Comparison of ENCODE assay signal across 8 cellular contexts in the genomic region with DNA sequence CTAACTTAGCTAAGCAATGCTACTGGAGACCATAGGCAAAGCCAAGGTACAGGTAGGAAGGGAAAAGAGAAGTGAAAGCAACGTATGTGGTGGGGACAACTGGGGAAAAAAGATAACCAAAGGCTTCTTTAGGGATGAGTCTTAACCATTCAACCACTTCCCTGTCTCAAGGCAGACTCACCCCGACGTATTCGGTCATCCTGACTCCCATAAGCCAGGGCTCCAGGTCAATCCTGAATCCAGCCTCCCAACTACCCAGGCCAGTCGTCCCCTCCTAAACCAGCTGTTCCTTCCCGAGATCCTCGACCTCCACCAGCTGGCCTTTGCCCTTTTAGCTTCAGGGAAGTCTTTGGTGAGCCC. TPM values are rescaled to one million over a fixed set of nuclear protein-coding genes. Genes with fewer than 3 reads are reported as not detected.
A peak's percentile ranks its signal among the peaks of the same experiment; 100 is the strongest.
DNase-seq lines count a peak whose midpoint lies in the region; ATAC-seq, FAIRE-seq and TF ChIP-seq lines count a peak whose summit lies in the region.

No MANE protein-coding gene starts in this region.

- peak overlapping the region; percentile 41 for H3K4ac ChIP-seq in H1 (replicated peaks; ENCODE audit: insufficient read length, low read depth, low read length)

- POLR2A ChIA-PET in H1 (lab: Charles Lee; ENCODE audit: partially characterized antibody) = interaction anchor here (1.0 to 11.4 kb wide), 18 partner anchors 10 to 111 kb away, joined by 3 to 138 read pairs (median 6); a partner anchor contains a TSS
- POLR2A ChIA-PET in naive thymus-derived CD8-positive, alpha-beta T cell (lab: Charles Lee) = interaction anchor here (0.5 to 4.8 kb wide), 20 partner anchors 9 to 548 kb away, joined by 3 to 64 read pairs (median 6); a partner anchor contains a TSS

- peak overlapping the region; percentile 66 for H3K18ac ChIP-seq in H1 (ENCODE audit: extremely low read depth, low read length)

- H3K14ac ChIP-seq in H1 (ENCODE audit: insufficient read length) = no peak overlapping the region

- H3K79me2 ChIP-seq in OCI-LY3 (ENCODE audit: low read length) (peaks cover 25% of the 10 kb centered on the region), H1 (ENCODE audit: control insufficient read depth in 1 of 2, insufficient read depth in 2 of 2, low read length in 2 of 2) (peaks cover 0 to 12% of the 10 kb centered on the region in 2 experiments; a peak in 1 of 4 replicates)

- peak overlapping the region; percentile 94 for H3K27ac Mint-ChIP-seq in HFFc6
- H3K27ac Mint-ChIP-seq in naive thymus-derived CD8-positive, alpha-beta T cell = peak overlapping the region; percentile 93 to 100 (median 99)

- no peak overlapping the region for H2BK120ac ChIP-seq in H1 (replicated peaks; ENCODE audit: low read depth, low read length)

- no peaks in the 10 kb centered on the region for H3K9me3 ChIP-seq in OCI-LY3 (ENCODE audit: insufficient read depth, low read length)
- no peaks in the 10 kb centered on the region for H3K9me3 ChIP-seq in H1 (ENCODE audit: insufficient read depth in 2 of 2, low read depth in 1 of 2, low read length in 1 of 2)

- H3K4me3 ChIP-seq in OCI-LY3 (ENCODE audit: low read length) (peak overlapping the region; percentile 93), H1 (ENCODE audit: extremely low read depth in 1 of 4, insufficient read depth in 2 of 4, low read depth in 3 of 4, low read length in 4 of 4) (peak overlapping the region; percentile 42 to 97 (median 93))

- no peak for TF ChIP-seq POLR2A in H1 (IDR thresholded peaks at IDR 0.05; ENCODE audit: control extremely low read depth in 1 of 2, low read depth in 2 of 2, low read length in 2 of 2)

- peak overlapping the region; percentile 96 for H3K4me3 Mint-ChIP-seq in HFFc6
- peak overlapping the region; percentile 98 to 100 (median 99) for H3K4me3 Mint-ChIP-seq in naive thymus-derived CD8-positive, alpha-beta T cell

- peak overlapping the region; percentile 44; the same call in 1 of the 2 replicates for H2BK12ac ChIP-seq in H1 (ENCODE audit: low read depth, low read length)

- no peaks in the 10 kb centered on the region for H3K79me1 ChIP-seq in H1 (ENCODE audit: low read depth, low read length)

- H2BK20ac ChIP-seq in H1 (ENCODE audit: low read length) = no peak overlapping the region; the same call in 1 of the 2 replicates

- no peaks in the 10 kb centered on the region for H3K27me3 ChIP-seq in OCI-LY3 (ENCODE audit: low read depth, low read length)
- H3K27me3 ChIP-seq in H1 (replicated peaks in 1 of 4; ENCODE audit: control insufficient read depth in 3 of 4, extremely low read depth in 1 of 4, insufficient read depth in 3 of 4, low read length in 3 of 4) = no peaks in the 10 kb centered on the region

- TF ChIP-seq CTCF in HFFc6 (IDR thresholded peaks at IDR 0.05) (no peak), OCI-LY3 (IDR thresholded peaks at IDR 0.05; ENCODE audit: low read depth, low read length) (no peak), H1 (IDR thresholded peaks at IDR 0.05; ENCODE audit: control extremely low read depth in 1 of 3, insufficient read depth in 1 of 3, low read depth in 1 of 3, low read length in 3 of 3) (no peak), GM20000 (IDR thresholded peaks at IDR 0.05; ENCODE audit: extremely low read depth, missing control alignments) (no peak)

- 9% methylated on average over 7 of the region's 7 CpGs; no CpG with 5 or more reads in 1 of the 2 experiments for WGBS in H1 (ENCODE audit: extremely low coverage in 1 of 2, insufficient coverage in 1 of 2, insufficient read length in 1 of 2, insufficient replicate concordance in 2 of 2, low coverage in 1 of 2, low lambda C conversion rate in 2 of 2, missing lambda C conversion rate in 1 of 2), 2 experiments

- ATAC-seq in GM18502 (IDR thresholded peaks at IDR 0.05; ENCODE audit: poor library complexity, unreplicated experiment) = peak; percentile 28
- peak in 1 of 2 donors; percentile 30 for ATAC-seq in naive thymus-derived CD8-positive, alpha-beta T cell
- ATAC-seq in GM18520 (IDR thresholded peaks at IDR 0.05; ENCODE audit: unreplicated experiment) = no peak
- no peak for ATAC-seq in HG03457 (IDR thresholded peaks at IDR 0.05; ENCODE audit: unreplicated experiment)

- H3K4me1 ChIP-seq in OCI-LY3 (ENCODE audit: low read length) (peaks cover 11% of the 10 kb centered on the region), H1 (replicated peaks in 1 of 4; ENCODE audit: control insufficient read depth in 3 of 4, insufficient read depth in 4 of 4, low read length in 3 of 4) (peaks cover 0 to 7% (median 0%) of the 10 kb centered on the region in 4 experiments; a peak in 4 of 7 replicates)

- no peaks in the 10 kb centered on the region for H3K36me3 Mint-ChIP-seq in HFFc6 (ENCODE audit: low read depth)
- peaks cover 0 to 27% (median 0%) of the 10 kb centered on the region in 3 donors for H3K36me3 Mint-ChIP-seq in naive thymus-derived CD8-positive, alpha-beta T cell

- H3K9ac ChIP-seq in OCI-LY3 (ENCODE audit: low read length) (peak overlapping the region; percentile 97), H1 (replicated peaks in 1 of 4; ENCODE audit: extremely low read depth in 1 of 4, low read depth in 3 of 4, low read length in 3 of 4) (peak overlapping the region; percentile 71 to 95 (median 92))

- CTCF ChIA-PET in H1 (lab: Charles Lee; ENCODE audit: partially characterized antibody) = interaction anchor here (0.8 to 10.9 kb wide), 15 partner anchors 12 to 205 kb away, joined by 3 to 127 read pairs (median 6); a partner anchor contains a TSS

- H4K5ac ChIP-seq in H1 (ENCODE audit: insufficient read length, low read depth, low read length) = peak overlapping the region; percentile 78

- no peak for FAIRE-seq in H1 (lab: Jason Lieb, UNC)

- H3K4me1 Mint-ChIP-seq in HFFc6 (ENCODE audit: low read depth) = peaks cover 15% of the 10 kb centered on the region; the same call in 1 of the 2 replicates
- H3K4me1 Mint-ChIP-seq in naive thymus-derived CD8-positive, alpha-beta T cell = peaks cover 5 to 28% (median 24%) of the 10 kb centered on the region in 4 donors

- H4K20me1 ChIP-seq in OCI-LY3 (ENCODE audit: insufficient read depth, low read length) (no peaks in the 10 kb centered on the region), H1 (replicated peaks in 1 of 2; ENCODE audit: control insufficient read depth in 1 of 2, insufficient read depth in 2 of 2, low read length in 2 of 2) (peaks cover 0 to 3% of the 10 kb centered on the region in 2 experiments)

- peaks cover 11% of the 10 kb centered on the region for H3K23me2 ChIP-seq in H1 (ENCODE audit: low read depth, low read length)

- H3K27ac ChIP-seq in OCI-LY3 (ENCODE audit: low read length) = peak overlapping the region; percentile 72
- peak overlapping the region; percentile 96 for H3K27ac ChIP-seq in H1 (ENCODE audit: low read depth, low read length)

- peak overlapping the region; percentile 98 for H2BK5ac ChIP-seq in H1 (ENCODE audit: low read depth, low read length)

- H2BK15ac ChIP-seq in H1 (ENCODE audit: low read length) = no peak overlapping the region

- no peak for TF ChIP-seq RAD21 in H1 (IDR thresholded peaks at IDR 0.05 in 1 of 2, conservative IDR thresholded peaks at IDR 0.05 in 1 of 2; ENCODE audit: low read depth in 2 of 2, low read length in 2 of 2)

- H3K56ac ChIP-seq in H1 (replicated peaks; ENCODE audit: insufficient read length, low read depth, low read length) = peak overlapping the region; percentile 85

- no peak overlapping the region for H3K23ac ChIP-seq in H1 (ENCODE audit: insufficient read length)

- H4K8ac ChIP-seq in H1 (ENCODE audit: extremely low read depth, insufficient read depth, low read length) = peak overlapping the region; percentile 96; the same call in 1 of the 2 replicates

- peak overlapping the region; percentile 27 for H4K91ac ChIP-seq in H1 (replicated peaks; ENCODE audit: insufficient read length, low read length)

- no peak for TF ChIP-seq EP300 in H1 (IDR thresholded peaks at IDR 0.05; ENCODE audit: borderline replicate concordance in 1 of 2, low read depth in 2 of 2, low read length in 2 of 2)

- 0 out of 2 replicates have a peak overlapping the region, but pooled peaks have one; percentile 24 for H2AK5ac ChIP-seq in H1 (ENCODE audit: low read depth, low read length)

- H3K4me2 ChIP-seq in OCI-LY3 (ENCODE audit: low read length) (peak overlapping the region; percentile 91), H1 (ENCODE audit: insufficient read depth in 1 of 2, low read depth in 2 of 2, low read length in 2 of 2) (peak overlapping the region; percentile 70 to 80)

- H3K27me3 Mint-ChIP-seq in HFFc6 (ENCODE audit: insufficient read depth) = no peaks in the 10 kb centered on the region; the same call in 1 of the 2 replicates
- H3K27me3 Mint-ChIP-seq in naive thymus-derived CD8-positive, alpha-beta T cell = no peaks in the 10 kb centered on the region

- H3K9me3 Mint-ChIP-seq in HFFc6 = no peaks in the 10 kb centered on the region
- H3K9me3 Mint-ChIP-seq in naive thymus-derived CD8-positive, alpha-beta T cell = no peaks in the 10 kb centered on the region

- H2AFZ ChIP-seq in OCI-LY3 (ENCODE audit: low read depth, low read length) (peak overlapping the region; percentile 69), H1 (ENCODE audit: low read length) (peak overlapping the region; percentile 83)

- H3K36me3 ChIP-seq in OCI-LY3 (replicated peaks; ENCODE audit: low read depth, low read length) (peaks cover 7% of the 10 kb centered on the region), H1 (ENCODE audit: control insufficient read depth in 2 of 4, insufficient read depth in 4 of 4, low read length in 3 of 4) (peaks cover 2 to 11% (median 5%) of the 10 kb centered on the region in 4 experiments)

- peak; percentile 32 for DNase-seq in HFFc6
- DNase-seq in H1 (ENCODE audit: low read depth in 1 of 2, low spot score in 2 of 2) = no peak
- no peak for DNase-seq in naive thymus-derived CD8-positive, alpha-beta T cell
- DNase-seq in GM20000 (ENCODE audit: low spot score) = no peak

RNA-seq across cellular contexts. Expression of a gene that starts 0.3 kb away (rescaled TPM):
- total RNA-seq in HFFc6 (2021; fragmentation: NEBNext Ultra II Directional; extraction: Animal tissue kit (Norgen Biotek cat#: 25700)) = 10 to 100 TPM; 33.4 to 37.4 (median 36.1) TPM
- total RNA-seq in H1 (2021; fragmentation: NEBNext Ultra II Directional; extraction: Animal tissue kit (Norgen Biotek cat#: 25700)) = 17.8 and 18.9 TPM in 2 replicates
- 19.8 and 24.4 TPM in 2 replicates for polyA plus RNA-seq in H1 (2011; rRNA removed)
- polyA plus RNA-seq in H1 (2011; cell fraction: cytosol; rRNA removed) = 13.4 TPM
- polyA plus RNA-seq in H1 (2011; cell fraction: nucleus; rRNA removed) = 39.9 TPM
- 12.4 to 23.5 TPM (median 21.2 TPM) in 4 replicates for polyA plus RNA-seq in H1 (2012, experiment 1 of 2)
- 14.1 TPM for polyA plus RNA-seq in H1 (2012, experiment 2 of 2)
- 21.3 TPM for polyA plus RNA-seq in H1 (2013, experiment 1 of 2)
- 21.1 TPM for polyA plus RNA-seq in H1 (2013, experiment 2 of 2)
- polyA minus RNA-seq in H1 (2011; rRNA and poly(A)+ RNA removed) = 21.8 and 29.4 TPM in 2 replicates
- polyA minus RNA-seq in H1 (2011; cell fraction: cytosol; rRNA and poly(A)+ RNA removed) = 19.7 TPM
- polyA minus RNA-seq in H1 (2011; cell fraction: nucleus; rRNA and poly(A)+ RNA removed) = 36.9 TPM
- 10 to 100 TPM; 25.8 to 27.8 TPM for total RNA-seq in naive thymus-derived CD8-positive, alpha-beta T cell
- 1 to 10 TPM; 4.4 to 10.0 (median 8.0) TPM for polyA plus RNA-seq in naive thymus-derived CD8-positive, alpha-beta T cell

RNA-seq across cellular contexts. Expression of a gene that starts 9.5 kb away (rescaled TPM):
- total RNA-seq in HFFc6 (2021; fragmentation: NEBNext Ultra II Directional; extraction: Animal tissue kit (Norgen Biotek cat#: 25700)) = 10 to 100 TPM in 2 of 6 experiments, 1 to 10 TPM in 4; 5.4 to 11.2 (median 9.2) TPM
- total RNA-seq in H1 (2021; fragmentation: NEBNext Ultra II Directional; extraction: Animal tissue kit (Norgen Biotek cat#: 25700)) = 19.9 and 21.2 TPM in 2 replicates
- 42.1 and 51.5 TPM in 2 replicates for polyA plus RNA-seq in H1 (2011; rRNA removed)
- 39.9 TPM for polyA plus RNA-seq in H1 (2011; cell fraction: cytosol; rRNA removed)
- 58.5 TPM for polyA plus RNA-seq in H1 (2011; cell fraction: nucleus; rRNA removed)
- 24.9 to 28.6 TPM (median 27.6 TPM) in 4 replicates for polyA plus RNA-seq in H1 (2012, experiment 1 of 2)
- polyA plus RNA-seq in H1 (2012, experiment 2 of 2) = 19.2 TPM
- 11.7 TPM for polyA plus RNA-seq in H1 (2013, experiment 1 of 2)
- polyA plus RNA-seq in H1 (2013, experiment 2 of 2) = 11.6 TPM
- 34.2 and 36.4 TPM in 2 replicates for polyA minus RNA-seq in H1 (2011; rRNA and poly(A)+ RNA removed)
- polyA minus RNA-seq in H1 (2011; cell fraction: cytosol; rRNA and poly(A)+ RNA removed) = 18.3 TPM
- polyA minus RNA-seq in H1 (2011; cell fraction: nucleus; rRNA and poly(A)+ RNA removed) = 18.3 TPM
- total RNA-seq in naive thymus-derived CD8-positive, alpha-beta T cell = 10 to 100 TPM; 13.7 to 20.3 TPM
- 1 to 10 TPM; 3.4 to 7.2 (median 4.5) TPM for polyA plus RNA-seq in naive thymus-derived CD8-positive, alpha-beta T cell

RNA-seq across cellular contexts. Expression of a gene that starts 21.6 kb away (rescaled TPM):
- 10 to 100 TPM; 22.4 to 30.5 (median 25.2) TPM for total RNA-seq in HFFc6 (2021; fragmentation: NEBNext Ultra II Directional; extraction: Animal tissue kit (Norgen Biotek cat#: 25700))
- 43.7 and 45.4 TPM in 2 replicates for total RNA-seq in H1 (2021; fragmentation: NEBNext Ultra II Directional; extraction: Animal tissue kit (Norgen Biotek cat#: 25700))
- polyA plus RNA-seq in H1 (2011; rRNA removed) = 32.5 and 48.3 TPM in 2 replicates
- 26.6 TPM for polyA plus RNA-seq in H1 (2011; cell fraction: cytosol; rRNA removed)
- 91.6 TPM for polyA plus RNA-seq in H1 (2011; cell fraction: nucleus; rRNA removed)
- polyA plus RNA-seq in H1 (2012, experiment 1 of 2) = 33.0 to 36.2 TPM (median 35.4 TPM) in 4 replicates
- 16.8 TPM for polyA plus RNA-seq in H1 (2012, experiment 2 of 2)
- 19.3 TPM for polyA plus RNA-seq in H1 (2013, experiment 1 of 2)
- polyA plus RNA-seq in H1 (2013, experiment 2 of 2) = 17.0 TPM
- polyA minus RNA-seq in H1 (2011; rRNA and poly(A)+ RNA removed) = 76.0 and 80.1 TPM in 2 replicates
- polyA minus RNA-seq in H1 (2011; cell fraction: cytosol; rRNA and poly(A)+ RNA removed) = 22.5 TPM
- 48.9 TPM for polyA minus RNA-seq in H1 (2011; cell fraction: nucleus; rRNA and poly(A)+ RNA removed)
- total RNA-seq in naive thymus-derived CD8-positive, alpha-beta T cell = 100 to 1,000 TPM; 121 to 127 TPM
- polyA plus RNA-seq in naive thymus-derived CD8-positive, alpha-beta T cell = 10 to 100 TPM; 15.2 to 22.1 (median 17.7) TPM

RNA-seq across cellular contexts. Expression of a gene that starts 33.5 kb away (rescaled TPM):
- total RNA-seq in HFFc6 (2021; fragmentation: NEBNext Ultra II Directional; extraction: Animal tissue kit (Norgen Biotek cat#: 25700)) = 10 to 100 TPM; 23.6 to 38.7 (median 33.7) TPM
- total RNA-seq in H1 (2021; fragmentation: NEBNext Ultra II Directional; extraction: Animal tissue kit (Norgen Biotek cat#: 25700)) = 65.2 and 70.7 TPM in 2 replicates
- polyA plus RNA-seq in H1 (2011; rRNA removed) = 97.2 and 112 TPM in 2 replicates
- polyA plus RNA-seq in H1 (2011; cell fraction: cytosol; rRNA removed) = 130 TPM
- 209 TPM for polyA plus RNA-seq in H1 (2011; cell fraction: nucleus; rRNA removed)
- polyA plus RNA-seq in H1 (2012, experiment 1 of 2) = 122 to 126 TPM (median 125 TPM) in 4 replicates
- polyA plus RNA-seq in H1 (2012, experiment 2 of 2) = 123 TPM
- polyA plus RNA-seq in H1 (2013, experiment 1 of 2) = 56.8 TPM
- polyA plus RNA-seq in H1 (2013, experiment 2 of 2) = 53.9 TPM
- polyA minus RNA-seq in H1 (2011; rRNA and poly(A)+ RNA removed) = 82.9 and 91.7 TPM in 2 replicates
- polyA minus RNA-seq in H1 (2011; cell fraction: cytosol; rRNA and poly(A)+ RNA removed) = 45.6 TPM
- 87.7 TPM for polyA minus RNA-seq in H1 (2011; cell fraction: nucleus; rRNA and poly(A)+ RNA removed)
- 100 to 1,000 TPM in 1 of 2 experiments, 10 to 100 TPM in 1; 98.9 to 101 TPM for total RNA-seq in naive thymus-derived CD8-positive, alpha-beta T cell
- polyA plus RNA-seq in naive thymus-derived CD8-positive, alpha-beta T cell = 10 to 100 TPM; 20.7 to 25.4 (median 24.4) TPM
